In the genomic region with DNA sequence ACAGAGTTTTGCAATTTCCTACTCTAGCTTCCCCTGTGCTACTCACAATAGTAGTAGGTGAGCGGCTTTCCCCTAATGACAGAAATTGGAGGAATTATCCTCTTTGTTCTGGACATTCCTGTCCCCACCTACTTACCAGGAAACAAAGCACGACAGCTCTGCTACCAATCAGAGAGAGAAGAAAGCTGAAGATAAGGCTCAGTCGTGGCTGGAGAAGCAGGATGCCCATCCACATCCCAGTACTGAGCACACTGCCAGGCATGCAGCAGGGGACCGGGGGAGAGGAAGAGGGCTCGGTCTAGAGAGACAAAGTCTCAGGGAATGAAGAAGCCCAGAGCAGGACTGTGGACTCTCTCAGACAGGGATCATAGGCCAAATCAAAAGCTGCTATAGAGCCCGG, we compare ENCODE assay signal across 23 cellular contexts.
A peak's percentile ranks its signal among the peaks of the same experiment; 100 is the strongest.
DNase-seq lines count a peak whose midpoint lies in the region; ATAC-seq and TF ChIP-seq lines count a peak whose summit lies in the region.
"Had no signal": no experiment of that assay in that cellular context is flagged by ENCODE, and none has a peak within 500 bp of the region (broad histone marks: within the 10 kb centered on the region; RNA-seq: fewer than 3 reads in every experiment).

No MANE protein-coding gene starts in this region.

- CTCF ChIA-PET in CD8-positive, alpha-beta T cell (lab: Charles Lee): interaction anchor here (1.2 to 1.5 kb wide), 3 partner anchors 8 to 16 kb away, joined by 3 to 5 read pairs (median 4); no protein-coding TSS in a partner anchor

- H3K4me1 Mint-ChIP-seq in activated CD4-positive, alpha-beta T cell treated with anti-CD3 and anti-CD28 coated beads, Interleukin-2, amount 10 ng/mL, durations not matched to agents 24 days and 14 days: peaks cover 65% of the 10 kb centered on the region
- peaks cover 51% of the 10 kb centered on the region for H3K4me1 Mint-ChIP-seq in CD8-positive, alpha-beta T cell (ENCODE audit: low read depth)
- peaks cover 61% of the 10 kb centered on the region for H3K4me1 Mint-ChIP-seq in dendritic cell treated with granulocyte-macrophage colony-stimulating factor and Interleukin-4, amounts not matched to agents 40 ng/mL and 50 ng/mL, for 4 days (ENCODE audit: low read depth)

- H3K4me3 Mint-ChIP-seq in activated CD4-positive, alpha-beta T cell treated with anti-CD3 and anti-CD28 coated beads, Interleukin-2, amount 10 ng/mL, durations not matched to agents 24 days and 14 days: no peak overlapping the region
- H3K4me3 Mint-ChIP-seq in CD8-positive, alpha-beta T cell: no peak overlapping the region
- H3K4me3 Mint-ChIP-seq in dendritic cell treated with granulocyte-macrophage colony-stimulating factor and Interleukin-4, amounts not matched to agents 40 ng/mL and 50 ng/mL, for 4 days: no peak overlapping the region
- H3K4me3 Mint-ChIP-seq: activated naive CD8-positive, alpha-beta T cell treated with anti-CD3 and anti-CD28 coated beads, Interleukin-2, amount 50 U/mL, for 24 hours; mesothelial cell of epicardium; neural crest cell had no signal

- no peaks in the 10 kb centered on the region for H3K9me3 ChIP-seq in CD8-positive, alpha-beta T cell (ENCODE audit: low read length)
- no peaks in the 10 kb centered on the region for H3K9me3 ChIP-seq in mesodermal cell (ENCODE audit: control insufficient read depth, low read length)
- H3K9me3 ChIP-seq: breast epithelium, HAP-1, vagina had no signal

- intact Hi-C loops in activated CD4-positive, alpha-beta T cell treated with anti-CD3 and anti-CD28 coated beads, Interleukin-2, amount 10 ng/mL, durations not matched to agents 24 days and 14 days (cut with micrococcal nuclease): loop anchor here (2.0 kb wide), 1 partner anchor 14 kb away; no protein-coding TSS in a partner anchor
- intact Hi-C loops in CD8-positive, alpha-beta T cell (cut with DNase I, micrococcal nuclease): no loop called here
- intact Hi-C loops in dendritic cell treated with granulocyte-macrophage colony-stimulating factor and Interleukin-4, amounts not matched to agents 40 ng/mL and 50 ng/mL, for 4 days (cut with micrococcal nuclease): no loop called here

- no peaks in the 10 kb centered on the region for H3K27me3 ChIP-seq in CD8-positive, alpha-beta T cell (ENCODE audit: insufficient read depth, low read length)
- H3K27me3 ChIP-seq: breast epithelium, foreskin keratinocyte, vagina had no signal

- no peaks in the 10 kb centered on the region for H3K36me3 ChIP-seq in CD8-positive, alpha-beta T cell (ENCODE audit: insufficient read depth, low read length)
- no peaks in the 10 kb centered on the region for H3K36me3 ChIP-seq in mesodermal cell (ENCODE audit: control insufficient read depth, insufficient read depth, low read length)
- H3K36me3 ChIP-seq: breast epithelium, HAP-1, vagina had no signal

- no peak for DNase-seq in activated CD4-positive, alpha-beta T cell treated with anti-CD3 and anti-CD28 coated beads, Interleukin-2, amount 10 ng/mL, durations not matched to agents 24 days and 14 days
- DNase-seq in activated CD4-positive, alpha-beta T cell treated with anti-CD3 and anti-CD28 coated beads for 4 hours: no peak
- no peak for DNase-seq in CD8-positive, alpha-beta T cell
- no peak for DNase-seq in activated gamma-delta T cell treated with Interleukin-2 at 50 U/mL for 16 hours
- no peak for DNase-seq in AG08396 (ENCODE audit: low spot score)
- DNase-seq in GM19240 (ENCODE audit: insufficient read length, low spot score): no peak
- DNase-seq: activated naive CD8-positive, alpha-beta T cell treated with anti-CD3 and anti-CD28 coated beads, Interleukin-2, amount 50 U/mL, for 24 hours; cortex of kidney; DMS79 treated with DMSO at 0.1 percent for 48 hours; foreskin keratinocyte; MM.1S; NCI-H1436 treated with DMSO at 0.1 percent for 48 hours; NCI-H774; SHP77 treated with DMSO at 0.1 percent for 48 hours; T1000 had no signal

- H3K4me1 ChIP-seq in CD8-positive, alpha-beta T cell (ENCODE audit: insufficient read depth, low read length): peaks cover 24% of the 10 kb centered on the region
- H3K4me1 ChIP-seq in mesodermal cell (ENCODE audit: control insufficient read depth, insufficient read depth, low read length, poor library complexity, severe bottlenecking): peaks cover 36% of the 10 kb centered on the region
- H3K4me1 ChIP-seq: breast epithelium, foreskin keratinocyte, vagina had no signal

- H3K27ac ChIP-seq in CD8-positive, alpha-beta T cell (ENCODE audit: low read depth, low read length): no peak overlapping the region
- H3K27ac ChIP-seq in mesodermal cell (ENCODE audit: low read depth, low read length, severe bottlenecking): peak overlapping the region; percentile 74
- H3K27ac ChIP-seq: breast epithelium, epithelial cell of prostate, foreskin keratinocyte, vagina had no signal

- H3K27me3 Mint-ChIP-seq in activated CD4-positive, alpha-beta T cell treated with anti-CD3 and anti-CD28 coated beads, Interleukin-2, amount 10 ng/mL, durations not matched to agents 24 days and 14 days: no peaks in the 10 kb centered on the region
- H3K27me3 Mint-ChIP-seq in CD8-positive, alpha-beta T cell (ENCODE audit: low read depth): no peaks in the 10 kb centered on the region
- no peaks in the 10 kb centered on the region for H3K27me3 Mint-ChIP-seq in dendritic cell treated with granulocyte-macrophage colony-stimulating factor and Interleukin-4, amounts not matched to agents 40 ng/mL and 50 ng/mL, for 4 days
- H3K27me3 Mint-ChIP-seq: activated naive CD8-positive, alpha-beta T cell treated with anti-CD3 and anti-CD28 coated beads, Interleukin-2, amount 50 U/mL, for 24 hours had no signal

- H3K36me3 Mint-ChIP-seq in activated CD4-positive, alpha-beta T cell treated with anti-CD3 and anti-CD28 coated beads, Interleukin-2, amount 10 ng/mL, durations not matched to agents 24 days and 14 days (ENCODE audit: low read depth): peaks cover 64% of the 10 kb centered on the region
- no peaks in the 10 kb centered on the region for H3K36me3 Mint-ChIP-seq in CD8-positive, alpha-beta T cell
- peaks cover 61% of the 10 kb centered on the region for H3K36me3 Mint-ChIP-seq in dendritic cell treated with granulocyte-macrophage colony-stimulating factor and Interleukin-4, amounts not matched to agents 40 ng/mL and 50 ng/mL, for 4 days (ENCODE audit: low read depth)

- POLR2A ChIA-PET in CD8-positive, alpha-beta T cell (lab: Charles Lee): interaction anchor here (1.1 kb wide), 1 partner anchor 48 kb away, joined by 3 read pairs; no protein-coding TSS in a partner anchor

- no peak for ATAC-seq in CD8-positive, alpha-beta T cell
- ATAC-seq: activated naive CD8-positive, alpha-beta T cell treated with anti-CD3 and anti-CD28 coated beads, Interleukin-2, amount 50 U/mL, for 24 hours; foreskin keratinocyte had no signal

- TF ChIP-seq CTCF in CD8-positive, alpha-beta T cell (IDR thresholded peaks at IDR 0.05): no peak

- no peaks in the 10 kb centered on the region for H3K9me3 Mint-ChIP-seq in activated CD4-positive, alpha-beta T cell treated with anti-CD3 and anti-CD28 coated beads, Interleukin-2, amount 10 ng/mL, durations not matched to agents 24 days and 14 days
- H3K9me3 Mint-ChIP-seq in CD8-positive, alpha-beta T cell: no peaks in the 10 kb centered on the region
- no peaks in the 10 kb centered on the region for H3K9me3 Mint-ChIP-seq in dendritic cell treated with granulocyte-macrophage colony-stimulating factor and Interleukin-4, amounts not matched to agents 40 ng/mL and 50 ng/mL, for 4 days
- H3K9me3 Mint-ChIP-seq: activated naive CD8-positive, alpha-beta T cell treated with anti-CD3 and anti-CD28 coated beads, Interleukin-2, amount 50 U/mL, for 24 hours; mesothelial cell of epicardium; neural crest cell had no signal

- WGBS in mesodermal cell (ENCODE audit: insufficient coverage in 2 of 2), 2 experiments: 65 to 68% methylated on average over 4 to 5 of the region's 6 CpGs

- H3K4me3 ChIP-seq in CD8-positive, alpha-beta T cell (ENCODE audit: low read depth, low read length): no peak overlapping the region
- H3K4me3 ChIP-seq in mesodermal cell (ENCODE audit: extremely low read depth, insufficient read depth, low read length, poor library complexity, severe bottlenecking): no peak overlapping the region
- H3K4me3 ChIP-seq: breast epithelium, HAP-1, vagina had no signal

- H3K27ac Mint-ChIP-seq in activated CD4-positive, alpha-beta T cell treated with anti-CD3 and anti-CD28 coated beads, Interleukin-2, amount 10 ng/mL, durations not matched to agents 24 days and 14 days: peak overlapping the region; percentile 48
- H3K27ac Mint-ChIP-seq in CD8-positive, alpha-beta T cell: peak overlapping the region; percentile 1
- peak overlapping the region; percentile 35 for H3K27ac Mint-ChIP-seq in dendritic cell treated with granulocyte-macrophage colony-stimulating factor and Interleukin-4, amounts not matched to agents 40 ng/mL and 50 ng/mL, for 4 days
- H3K27ac Mint-ChIP-seq: activated naive CD8-positive, alpha-beta T cell treated with anti-CD3 and anti-CD28 coated beads, Interleukin-2, amount 50 U/mL, for 24 hours; mesothelial cell of epicardium had no signal
